27 cellular contexts compared by ENCODE assay signal in the genomic region with DNA sequence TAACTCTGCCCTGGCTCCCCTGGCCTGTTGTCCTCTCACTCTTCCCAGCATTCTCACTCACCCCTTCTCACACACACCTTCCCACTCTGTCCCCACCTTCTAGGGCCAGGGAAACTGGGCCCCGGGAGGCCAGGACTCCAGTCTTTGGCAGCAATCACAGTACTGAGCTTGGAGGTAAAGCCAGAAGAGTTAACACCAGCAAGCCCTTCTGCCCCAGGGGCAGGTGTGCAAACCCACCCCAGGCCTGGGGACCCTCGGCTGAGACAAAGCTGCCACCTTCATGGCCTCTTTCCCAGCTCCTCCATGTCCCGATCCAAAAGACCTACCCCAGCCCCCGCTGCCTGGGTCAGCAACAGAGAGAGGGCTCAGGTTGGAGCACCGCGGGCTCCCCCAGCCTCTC. TPM values are rescaled to one million over a fixed set of nuclear protein-coding genes. Genes with fewer than 3 reads are reported as not detected.
DNase-seq lines count a peak whose midpoint lies in the region; ATAC-seq and TF ChIP-seq lines count a peak whose summit lies in the region.
"Had no signal": no experiment of that assay in that cellular context is flagged by ENCODE, and none has a peak within 500 bp of the region (broad histone marks: within the 10 kb centered on the region; RNA-seq: fewer than 3 reads in every experiment).

No MANE protein-coding gene starts in this region.

- H3K79me2 ChIP-seq in GM23338 (replicated peaks; ENCODE audit: insufficient read depth), result no peaks in the 10 kb centered on the region
- H3K79me2 ChIP-seq in PC-9 (ENCODE audit: low read depth), result 0 out of 2 replicates have a peak, but pooled peaks cover 4% of the 10 kb centered on the region

- H3K27me3 ChIP-seq in GM23338 (ENCODE audit: insufficient read depth) (no peaks in the 10 kb centered on the region), PC-9 (ENCODE audit: insufficient read depth, low read depth) (no peaks in the 10 kb centered on the region), endodermal cell (ENCODE audit: control insufficient read depth, insufficient read depth, low read length, poor library complexity, severe bottlenecking) (no peaks in the 10 kb centered on the region)
- H3K27me3 ChIP-seq: body of pancreas had no signal

- H3K9me3 ChIP-seq in PC-9 (ENCODE audit: insufficient read depth, low read depth) (no peaks in the 10 kb centered on the region), endodermal cell (ENCODE audit: control insufficient read depth, low read length) (no peaks in the 10 kb centered on the region)
- H3K9me3 ChIP-seq: body of pancreas, left ventricle myocardium inferior had no signal

- H3K4me1 Mint-ChIP-seq in GM23338 (peaks cover 43% of the 10 kb centered on the region), endodermal cell (peaks cover 36% of the 10 kb centered on the region), immature natural killer cell (no peaks in the 10 kb centered on the region)
- H3K4me1 Mint-ChIP-seq: activated B cell treated with CpG ODN at 0.5 μM for 24 hours; activated CD4-positive, alpha-beta T cell treated with anti-CD3 and anti-CD28 coated beads, Interleukin-2, amount 10 ng/mL, durations not matched to agents 7 days and 5 days; activated naive CD8-positive, alpha-beta T cell treated with anti-CD3 and anti-CD28 coated beads, Interleukin-2, amount 50 U/mL, for 24 hours; naive B cell had no signal

- H3K9me2 ChIP-seq in GM23338 (ENCODE audit: insufficient read depth) (no peaks in the 10 kb centered on the region), PC-9 (ENCODE audit: insufficient read depth) (no peaks in the 10 kb centered on the region)

- H3K36me3 ChIP-seq in GM23338 (ENCODE audit: insufficient read depth) (no peaks in the 10 kb centered on the region; the same call in 1 of the 2 replicates), PC-9 (ENCODE audit: low read depth) (no peaks in the 10 kb centered on the region), endodermal cell (ENCODE audit: control insufficient read depth, insufficient read depth, low read length) (no peaks in the 10 kb centered on the region)
- H3K36me3 ChIP-seq: left ventricle myocardium inferior had no signal

- H4K20me1 ChIP-seq in GM23338 (replicated peaks; ENCODE audit: insufficient read depth), result no peaks in the 10 kb centered on the region
- H4K20me1 ChIP-seq in PC-9 (ENCODE audit: insufficient read depth), result no peaks in the 10 kb centered on the region

- H3F3A ChIP-seq in GM23338 (replicated peaks; ENCODE audit: low read depth) (no peaks in the 10 kb centered on the region), PC-9 (ENCODE audit: insufficient read depth, low read depth) (peaks cover 21% of the 10 kb centered on the region; the same call in 1 of the 2 replicates)

- H3K36me3 Mint-ChIP-seq in GM23338 (ENCODE audit: low read depth) (no peaks in the 10 kb centered on the region), endodermal cell (ENCODE audit: low read depth) (no peaks in the 10 kb centered on the region), immature natural killer cell (no peaks in the 10 kb centered on the region)
- H3K36me3 Mint-ChIP-seq: CD14-positive monocyte, naive B cell had no signal

- POLR2A ChIA-PET in PC-9 (lab: Charles Lee; ENCODE audit: unreplicated experiment), result no interaction called here

- BruUV-seq in PC-9 (replicated peaks; lab: Mats Ljungman, UMichigan), result TSS peak; percentile 32

- H3K27ac Mint-ChIP-seq in GM23338, result 0 out of 2 replicates have a peak overlapping the region, but pooled peaks have one; percentile 13
- peak overlapping the region; percentile 35 for H3K27ac Mint-ChIP-seq in endodermal cell
- no peak overlapping the region for H3K27ac Mint-ChIP-seq in immature natural killer cell
- H3K27ac Mint-ChIP-seq: activated B cell treated with CpG ODN at 0.5 μM for 24 hours; activated CD4-positive, alpha-beta T cell treated with anti-CD3 and anti-CD28 coated beads, Interleukin-2, amount 10 ng/mL, durations not matched to agents 7 days and 5 days; activated naive CD8-positive, alpha-beta T cell treated with anti-CD3 and anti-CD28 coated beads, Interleukin-2, amount 50 U/mL, for 24 hours had no signal

- intact Hi-C loops in PC-9 (cut with micrococcal nuclease; ENCODE audit: unreplicated experiment), result no loop called here

- H3K27me3 Mint-ChIP-seq in GM23338 (ENCODE audit: insufficient read depth, low read depth, poor library complexity), result peaks cover 21% of the 10 kb centered on the region
- peaks cover 27% of the 10 kb centered on the region for H3K27me3 Mint-ChIP-seq in endodermal cell (ENCODE audit: insufficient read depth)
- H3K27me3 Mint-ChIP-seq in immature natural killer cell (ENCODE audit: low read depth in 3 of 3), result peaks cover 0 to 3% (median 2%) of the 10 kb centered on the region in 3 donors
- H3K27me3 Mint-ChIP-seq: activated B cell treated with CpG ODN at 0.5 μM for 24 hours; activated CD4-positive, alpha-beta T cell treated with anti-CD3 and anti-CD28 coated beads, Interleukin-2, amount 10 ng/mL, durations not matched to agents 7 days and 5 days; activated naive CD8-positive, alpha-beta T cell treated with anti-CD3 and anti-CD28 coated beads, Interleukin-2, amount 50 U/mL, for 24 hours; naive B cell had no signal

- WGBS in endodermal cell (ENCODE audit: insufficient coverage in 1 of 2, insufficient read length in 1 of 2), 2 experiments, result 79 to 86% methylated on average over 5 to 6 of the region's 6 CpGs

- peaks cover 27% of the 10 kb centered on the region for H3K4me1 ChIP-seq in GM23338 (ENCODE audit: insufficient read depth)
- peaks cover 57% of the 10 kb centered on the region for H3K4me1 ChIP-seq in PC-9 (replicated peaks; ENCODE audit: insufficient read depth)
- H3K4me1 ChIP-seq in endodermal cell (ENCODE audit: control insufficient read depth, insufficient read depth, low read length), result peaks cover 35% of the 10 kb centered on the region
- H3K4me1 ChIP-seq: left ventricle myocardium inferior had no signal

- no peak for ATAC-seq in GM23338
- no peak for ATAC-seq in HG03108 (IDR thresholded peaks at IDR 0.05; ENCODE audit: unreplicated experiment)
- ATAC-seq in HG03520 (IDR thresholded peaks at IDR 0.05; ENCODE audit: unreplicated experiment), result no peak
- ATAC-seq: activated naive CD8-positive, alpha-beta T cell treated with anti-CD3 and anti-CD28 coated beads, Interleukin-2, amount 50 U/mL, for 24 hours; activated T-cell treated with anti-CD3 and anti-CD28 coated beads, Interleukin-2, amount 50 U/mL, for 4 hours; body of pancreas; right cardiac atrium had no signal

- H2AFZ ChIP-seq in GM23338 (no peak overlapping the region), PC-9 (0 out of 2 replicates have a peak overlapping the region, but pooled peaks have one; percentile 11)

- H3K27ac ChIP-seq in GM23338 (ENCODE audit: low read depth) (no peak overlapping the region), PC-9 (peak overlapping the region; percentile 71), endodermal cell (ENCODE audit: low read depth, low read length) (no peak overlapping the region), substantia nigra (ENCODE audit: low read depth, low read length, poor library complexity, severe bottlenecking) (peak overlapping the region; percentile 89)
- H3K27ac ChIP-seq: body of pancreas, left ventricle myocardium inferior had no signal

- no peak overlapping the region for H3K4me3 ChIP-seq in GM23338
- peak overlapping the region; percentile 15; the same call in 1 of the 2 replicates for H3K4me3 ChIP-seq in PC-9
- no peak overlapping the region for H3K4me3 ChIP-seq in endodermal cell (ENCODE audit: low read length)
- H3K4me3 ChIP-seq: body of pancreas, left ventricle myocardium inferior had no signal

- H3K9me3 Mint-ChIP-seq in GM23338, result no peaks in the 10 kb centered on the region; the same call in 2 of the 3 replicates
- no peaks in the 10 kb centered on the region for H3K9me3 Mint-ChIP-seq in endodermal cell
- H3K9me3 Mint-ChIP-seq in immature natural killer cell, result no peaks in the 10 kb centered on the region
- H3K9me3 Mint-ChIP-seq: activated B cell treated with CpG ODN at 0.5 μM for 24 hours; activated CD4-positive, alpha-beta T cell treated with anti-CD3 and anti-CD28 coated beads, Interleukin-2, amount 10 ng/mL, durations not matched to agents 7 days and 5 days; activated naive CD8-positive, alpha-beta T cell treated with anti-CD3 and anti-CD28 coated beads, Interleukin-2, amount 50 U/mL, for 24 hours; activated T-cell treated with anti-CD3 and anti-CD28 coated beads, Interleukin-2, amount 50 U/mL, for 4 hours; naive B cell had no signal

- DNase-seq in GM23338 (ENCODE audit: low spot score) (no peak), PC-9 (no peak), endodermal cell (peak; percentile 49), substantia nigra (lab: John Stamatoyannopoulos, UW) (no peak), immature natural killer cell (no peak)
- DNase-seq: activated B cell treated with CpG ODN at 0.5 μM for 24 hours; activated CD4-positive, alpha-beta T cell treated with anti-CD3 and anti-CD28 coated beads, Interleukin-2, amount 10 ng/mL, durations not matched to agents 7 days and 5 days; activated gamma-delta T cell; activated naive CD8-positive, alpha-beta T cell treated with anti-CD3 and anti-CD28 coated beads, Interleukin-2, amount 50 U/mL, for 24 hours; activated T-cell treated with anti-CD3 and anti-CD28 coated beads, Interleukin-2, amount 50 U/mL, for 4 hours; body of pancreas; DND-41; GF-D8; hypothalamus; left ventricle myocardium inferior; naive B cell; NCI-H1048; right cardiac atrium; RPMI8226; T-helper 1 cell; trophoblast cell had no signal

- H3K4me3 Mint-ChIP-seq in GM23338, result no peak overlapping the region
- no peak overlapping the region for H3K4me3 Mint-ChIP-seq in endodermal cell
- no peak overlapping the region for H3K4me3 Mint-ChIP-seq in immature natural killer cell
- H3K4me3 Mint-ChIP-seq: activated B cell treated with CpG ODN at 0.5 μM for 24 hours; activated CD4-positive, alpha-beta T cell treated with anti-CD3 and anti-CD28 coated beads, Interleukin-2, amount 10 ng/mL, durations not matched to agents 7 days and 5 days; activated naive CD8-positive, alpha-beta T cell treated with anti-CD3 and anti-CD28 coated beads, Interleukin-2, amount 50 U/mL, for 24 hours; activated T-cell treated with anti-CD3 and anti-CD28 coated beads, Interleukin-2, amount 50 U/mL, for 4 hours; CD14-positive monocyte had no signal

- no peak overlapping the region for H3K9ac ChIP-seq in endodermal cell (ENCODE audit: extremely low read depth, low read length, poor library complexity, severe bottlenecking)

- TF ChIP-seq CTCF in GM23338 (conservative IDR thresholded peaks at IDR 0.05; ENCODE audit: low read depth in 2 of 2) (no peak), PC-9 (conservative IDR thresholded peaks at IDR 0.05) (no peak), endodermal cell (conservative IDR thresholded peaks at IDR 0.05) (no peak)

- H3K4me2 ChIP-seq in GM23338 (no peak overlapping the region), PC-9 (peak overlapping the region; percentile 56)

- CTCF ChIA-PET in PC-9 (lab: Charles Lee), result no interaction called here

RNA-seq across cellular contexts. Expression of gene MLKL, which starts 36.9 kb away (rescaled TPM):
- total RNA-seq in GM23338 (2014; rRNA removed; shearing (Covaris generic)), result 7.5 and 9.7 TPM in 2 replicates
- polyA plus RNA-seq in GM23338 (2016; fragmentation: Nextera tagmentation; extraction: Ambion mirVana) (5.1 and 6.2 TPM in 2 replicates), immature natural killer cell (10 to 100 TPM in 2 of 3 donors, 1 to 10 TPM in 1; 8.3 to 13.8 (median 12.5) TPM)
- total RNA-seq in PC-9 (2021) (6.8 and 11.2 TPM in 2 replicates), endodermal cell (1 to 10 TPM in 1 of 2 donors, under 1 TPM in 1; 0.22 to 1.3 TPM)
- 0.57 TPM for polyA plus RNA-seq in endodermal cell (2013, experiment 1 of 2)
- 0.62 TPM for polyA plus RNA-seq in endodermal cell (2013, experiment 2 of 2)

RNA-seq across cellular contexts. Expression of gene FA2H, which starts 37.1 kb away (rescaled TPM):
- 5.7 and 6.3 TPM in 2 replicates for total RNA-seq in GM23338 (2014; rRNA removed; shearing (Covaris generic))
- polyA plus RNA-seq in GM23338 (2016; fragmentation: Nextera tagmentation; extraction: Ambion mirVana) (3.8 and 5.7 TPM in 2 replicates), immature natural killer cell (not detected)
- total RNA-seq in PC-9 (2021) (3.5 and 4.8 TPM in 2 replicates), endodermal cell (1 to 10 TPM; 2.1 to 2.4 TPM)
- polyA plus RNA-seq in endodermal cell (2013, experiment 1 of 2), result 0.39 TPM
- 0.50 TPM for polyA plus RNA-seq in endodermal cell (2013, experiment 2 of 2)
- total RNA-seq: activated CD8-positive, alpha-beta memory T cell treated with anti-CD3 and anti-CD28 coated beads for 36 hours; left ventricle myocardium inferior; posterior vena cava; SK-MEL-5 had no signal
- polyA plus RNA-seq: CD14-positive monocyte had no signal

Comparison
In these comparisons a context has a peak if more than half of its experiments do, and no peak if none do; other contexts are left out.
1. H3K27ac ChIP-seq: peak in PC-9 (single experiment) and substantia nigra (single experiment); none in GM23338 (single experiment) and endodermal cell (single experiment).
2. H3K27ac Mint-ChIP-seq: peak in GM23338 (single experiment) and endodermal cell (single experiment); none in immature natural killer cell (0 of 6).